In genomic region chr1:11062965-11063401, GRCh38 we compare ENCODE assay signal across 8 cellular contexts. TPM values are rescaled to one million over a fixed set of nuclear protein-coding genes. Genes with fewer than 3 reads are reported as not detected.
DNase-seq lines count a peak whose midpoint lies in the region; ATAC-seq and TF ChIP-seq lines count a peak whose summit lies in the region.

No MANE protein-coding gene starts in this region.

- POLR2A ChIA-PET in CD4-positive, alpha-beta T cell (lab: Charles Lee), result interaction anchor here (1.2 kb wide), 1 partner anchor 37 kb away, joined by 3 read pairs; the partner anchor contains the start of gene EXOSC10

- H3K4me3 ChIP-seq in NT2/D1 (ENCODE audit: insufficient read length, low read depth), result no peak overlapping the region
- no peak overlapping the region for H3K4me3 ChIP-seq in fibroblast of mammary gland (ENCODE audit: control insufficient read depth, low read depth, low read length)

- H3K27ac Mint-ChIP-seq in CD4-positive, alpha-beta T cell, result peak overlapping the region; percentile 61
- H3K27ac Mint-ChIP-seq in glutamatergic neuron (ENCODE audit: unreplicated experiment), result no peak overlapping the region

- no peaks in the 10 kb centered on the region for H3K27me3 ChIP-seq in CD4-positive, alpha-beta T cell (ENCODE audit: control insufficient read depth, insufficient read depth, low read length)
- no peaks in the 10 kb centered on the region for H3K27me3 ChIP-seq in NT2/D1 (ENCODE audit: insufficient read depth, insufficient read length)

- H3K36me3 ChIP-seq in NT2/D1 (ENCODE audit: insufficient read depth, insufficient read length, low read length), result peaks cover 53% of the 10 kb centered on the region

- H3K9ac ChIP-seq in NT2/D1 (ENCODE audit: insufficient read length, low read depth), result peak overlapping the region; percentile 21

- H3K4me1 ChIP-seq in NT2/D1 (ENCODE audit: insufficient read depth, insufficient read length), result peaks cover 3% of the 10 kb centered on the region

- H3K4me3 Mint-ChIP-seq in CD4-positive, alpha-beta T cell, result peak overlapping the region; percentile 79
- no peak overlapping the region for H3K4me3 Mint-ChIP-seq in glutamatergic neuron (ENCODE audit: unreplicated experiment)

- no peaks in the 10 kb centered on the region for H3K27me3 Mint-ChIP-seq in CD4-positive, alpha-beta T cell
- peaks cover 5% of the 10 kb centered on the region for H3K27me3 Mint-ChIP-seq in glutamatergic neuron (ENCODE audit: unreplicated experiment)

- H3K9me3 ChIP-seq in CD4-positive, alpha-beta T cell (ENCODE audit: control insufficient read depth, low read length), result no peaks in the 10 kb centered on the region
- no peaks in the 10 kb centered on the region for H3K9me3 ChIP-seq in NT2/D1 (ENCODE audit: insufficient read depth, low read length)

- no peak for TF ChIP-seq CTCF in CD4-positive, alpha-beta T cell (IDR thresholded peaks at IDR 0.05)
- TF ChIP-seq CTCF in fibroblast of mammary gland (conservative IDR thresholded peaks at IDR 0.05; ENCODE audit: control insufficient read depth, insufficient read depth, low read depth, low read length), result no peak
- no peak for TF ChIP-seq CTCF in glutamatergic neuron (IDR thresholded peaks at IDR 0.05; ENCODE audit: partially characterized antibody, unreplicated experiment)

- no peak for ATAC-seq in CD4-positive, alpha-beta T cell (ENCODE audit: poor library complexity)
- ATAC-seq in GM19023 (IDR thresholded peaks at IDR 0.05; ENCODE audit: unreplicated experiment), result peak; percentile 24

- no peak for DNase-seq in CD4-positive, alpha-beta T cell
- no peak for DNase-seq in NT2/D1 (ENCODE audit: low read depth, low spot score)
- DNase-seq in fibroblast of mammary gland (ENCODE audit: low read depth), result peak; percentile 72
- DNase-seq in glutamatergic neuron, result no peak
- DNase-seq in NCI-H128 (lab: John Stamatoyannopoulos, UW; ENCODE audit: unreplicated experiment), result no peak
- no peak for DNase-seq in NCI-H82 (lab: John Stamatoyannopoulos, UW)
- DNase-seq in stimulated activated CD4-positive, alpha-beta T cell treated with anti-CD3 and anti-CD28 coated beads, Interleukin-4, amount 100 ng/mL, for 1 hour, result no peak

- intact Hi-C loops in CD4-positive, alpha-beta T cell (cut with DNase I, micrococcal nuclease), result no loop called here

- peaks cover 39% of the 10 kb centered on the region for H3K4me1 Mint-ChIP-seq in CD4-positive, alpha-beta T cell (ENCODE audit: low read depth)
- peaks cover 6% of the 10 kb centered on the region for H3K4me1 Mint-ChIP-seq in glutamatergic neuron (ENCODE audit: low read depth, unreplicated experiment)

- peaks cover 65% of the 10 kb centered on the region for H3K36me3 Mint-ChIP-seq in CD4-positive, alpha-beta T cell (ENCODE audit: low read depth)
- H3K36me3 Mint-ChIP-seq in glutamatergic neuron (ENCODE audit: unreplicated experiment), result no peaks in the 10 kb centered on the region

- H3K27ac ChIP-seq in CD4-positive, alpha-beta T cell (ENCODE audit: low read depth, low read length), result no peak overlapping the region

- CTCF ChIA-PET in CD4-positive, alpha-beta T cell (lab: Charles Lee), result interaction anchor here (7.0 kb wide), 1 partner anchor 25 kb away, joined by 53 read pairs; no protein-coding TSS in a partner anchor

- H3K9me3 Mint-ChIP-seq in CD4-positive, alpha-beta T cell, result no peaks in the 10 kb centered on the region
- H3K9me3 Mint-ChIP-seq in glutamatergic neuron (ENCODE audit: unreplicated experiment), result peaks cover 4% of the 10 kb centered on the region

RNA-seq across cellular contexts. Expression of gene SRM, which starts 3.2 kb away (rescaled TPM):
- total RNA-seq in CD4-positive, alpha-beta T cell, result 10 to 100 TPM; 21.2 to 24.8 TPM
- total RNA-seq in glutamatergic neuron (ENCODE audit: unreplicated experiment), result 79.4 TPM

RNA-seq across cellular contexts. Expression of gene MASP2, which starts 15.9 kb away (rescaled TPM):
- total RNA-seq in CD4-positive, alpha-beta T cell, result under 1 TPM; 0.27 to 0.53 TPM
- total RNA-seq in glutamatergic neuron (ENCODE audit: unreplicated experiment), result not detected

RNA-seq across cellular contexts. Expression of gene EXOSC10, which starts 36.7 kb away (rescaled TPM):
- 10 to 100 TPM; 81.6 to 89.0 TPM for total RNA-seq in CD4-positive, alpha-beta T cell
- total RNA-seq in glutamatergic neuron (ENCODE audit: unreplicated experiment), result 111 TPM

RNA-seq across cellular contexts. Expression of gene TARDBP, which starts 50.5 kb away (rescaled TPM):
- 100 to 1,000 TPM; 141 to 149 TPM for total RNA-seq in CD4-positive, alpha-beta T cell
- 161 TPM for total RNA-seq in glutamatergic neuron (ENCODE audit: unreplicated experiment)
